ENCODE assay signal across 8 cellular contexts in the genomic region with DNA sequence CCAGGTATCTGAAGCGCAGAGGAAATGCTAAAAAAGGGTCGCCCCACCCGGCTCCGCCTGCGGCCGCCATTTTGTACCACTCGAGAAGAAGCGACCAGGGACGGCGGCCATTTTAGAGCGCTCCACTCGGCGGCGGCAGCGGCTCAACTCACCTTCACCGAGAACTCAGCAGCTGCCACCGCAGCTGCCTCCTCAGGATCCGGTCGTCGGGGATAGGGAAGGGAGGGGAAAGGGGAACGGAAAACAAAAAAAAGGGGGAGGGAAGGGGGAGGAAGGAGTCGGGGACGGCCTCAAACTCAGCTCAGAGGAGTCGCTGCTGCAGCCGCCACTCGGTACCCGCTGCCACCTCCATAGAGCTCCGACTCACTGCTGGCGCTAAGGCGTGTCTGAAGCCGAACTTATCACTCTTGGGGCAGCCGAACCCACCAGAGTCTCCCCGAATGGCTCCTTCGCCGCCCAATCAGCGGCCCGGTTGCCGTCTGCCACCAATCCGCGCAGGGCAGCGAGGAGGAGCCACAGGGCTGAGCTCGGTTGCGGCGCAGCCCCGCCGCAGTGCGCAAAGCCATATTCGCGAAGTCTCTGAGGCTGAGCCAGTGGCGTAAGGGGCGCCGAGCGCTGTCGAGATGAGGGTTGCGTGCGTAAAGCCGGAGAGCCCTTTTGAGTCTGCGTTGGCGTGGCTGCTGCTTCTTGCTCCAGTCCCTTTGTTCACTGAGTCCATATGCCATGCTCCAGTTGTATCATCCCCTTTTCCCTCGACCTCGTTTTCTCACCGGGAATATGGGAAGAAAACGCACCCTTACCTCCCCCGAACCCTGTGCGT. TPM values are rescaled to one million over a fixed set of nuclear protein-coding genes. Genes with fewer than 3 reads are reported as not detected.
A peak's percentile ranks its signal among the peaks of the same experiment; 100 is the strongest.
DNase-seq lines count a peak whose midpoint lies in the region; ATAC-seq, FAIRE-seq and TF ChIP-seq lines count a peak whose summit lies in the region.

A gene (minus strand): TSS at position 374 of the 820 bp plus-strand sequence.

- no peaks in the 10 kb centered on the region for H3K27me3 ChIP-seq in bronchial epithelial cell (ENCODE audit: control insufficient read depth, insufficient read depth, low read length)
- no peaks in the 10 kb centered on the region for H3K27me3 ChIP-seq in smooth muscle cell (ENCODE audit: low read depth)

- peak within 1 kb of the TSS; percentile 100 for H3K9ac ChIP-seq in smooth muscle cell (ENCODE audit: low read depth)

- peaks cover 22% of the 10 kb centered on the region for H3F3A ChIP-seq in smooth muscle cell (ENCODE audit: low read depth)

- H3K36me3 ChIP-seq in bronchial epithelial cell (ENCODE audit: control insufficient read depth, insufficient read depth, low read length) = peaks cover 12% of the 10 kb centered on the region
- H3K36me3 ChIP-seq in smooth muscle cell (ENCODE audit: low read depth) = peaks cover 28% of the 10 kb centered on the region

- no peak for TF ChIP-seq CTCF in AG04449 (IDR thresholded peaks at IDR 0.05; ENCODE audit: insufficient read depth, low read length, missing control alignments)
- no peak for TF ChIP-seq CTCF in WI38 (IDR thresholded peaks at IDR 0.05; ENCODE audit: low read depth, low read length)
- TF ChIP-seq CTCF in bronchial epithelial cell (IDR thresholded peaks at IDR 0.05; ENCODE audit: insufficient read depth, low read length, severe bottlenecking) = no peak
- no peak for TF ChIP-seq CTCF in smooth muscle cell (IDR thresholded peaks at IDR 0.05; ENCODE audit: borderline replicate concordance, insufficient read depth, poor library complexity, severe bottlenecking)

- H3K4me3 ChIP-seq in AG04449 (ENCODE audit: low read depth, low read length) (peak within 1 kb of the TSS; percentile 90), WI38 (ENCODE audit: low read depth, low read length) (peak within 1 kb of the TSS; percentile 98), bronchial epithelial cell (ENCODE audit: low read depth, low read length) (peak within 1 kb of the TSS; percentile 93), smooth muscle cell (peak within 1 kb of the TSS; percentile 99)

- peak within 1 kb of the TSS; percentile 92 for H3K4me2 ChIP-seq in smooth muscle cell

- H3K9me3 ChIP-seq in smooth muscle cell (replicated peaks; ENCODE audit: low read depth) = no peaks in the 10 kb centered on the region

- H2AFZ ChIP-seq in smooth muscle cell (ENCODE audit: low read depth) = peak within 1 kb of the TSS; percentile 61

- H3K27ac ChIP-seq in smooth muscle cell (ENCODE audit: low read depth) = peak within 1 kb of the TSS; percentile 99

- H3K79me2 ChIP-seq in smooth muscle cell (ENCODE audit: low read depth) = peaks cover 47% of the 10 kb centered on the region

- ATAC-seq in GM18907 (IDR thresholded peaks at IDR 0.05; ENCODE audit: unreplicated experiment) = peak; percentile 97
- peak; percentile 90 for ATAC-seq in HG03159 (IDR thresholded peaks at IDR 0.05; ENCODE audit: unreplicated experiment)

- peaks cover 25% of the 10 kb centered on the region for H3K4me1 ChIP-seq in smooth muscle cell (ENCODE audit: low read depth)

- under 1% methylated on average over 60 of the region's 65 CpGs for WGBS in smooth muscle cell (ENCODE audit: low lambda C conversion rate)

- FAIRE-seq in bronchial epithelial cell (lab: Jason Lieb, UNC) = peak; percentile 81

- DNase-seq in AG04449 (ENCODE audit: low read depth, low spot score) = peak; percentile 86
- peak; percentile 98 for DNase-seq in NCI-H2227 treated with DMSO at 0.1 percent for 48 hours (lab: John Stamatoyannopoulos, UW)
- peak; percentile 96 for DNase-seq in bronchial epithelial cell (ENCODE audit: low read depth)
- DNase-seq in iPS-NIHi11 (ENCODE audit: low spot score) = peak; percentile 98
- peak; percentile 90 for DNase-seq in smooth muscle cell (lab: John Stamatoyannopoulos, UW; ENCODE audit: unreplicated experiment)

- POLR2A ChIA-PET in AG04449 (lab: Yijun Ruan, JAX) = interaction anchor here (0.6 to 3.9 kb wide), 41 partner anchors 8 to 1476 kb away, joined by 3 to 116 read pairs (median 7); a partner anchor contains a TSS

- peaks cover 46% of the 10 kb centered on the region for H4K20me1 ChIP-seq in smooth muscle cell (ENCODE audit: low read depth)

- CTCF ChIA-PET in AG04449 (lab: Yijun Ruan, JAX) = interaction anchor here (0.9 to 2.3 kb wide), 9 partner anchors 9 to 978 kb away, joined by 3 to 8 read pairs (median 4); no protein-coding TSS in a partner anchor

RNA-seq across cellular contexts. Expression of the gene that starts here (rescaled TPM):
- total RNA-seq in bronchial epithelial cell (384 and 624 TPM in 2 replicates), smooth muscle cell (1,014 and 1,033 TPM in 2 replicates)
- polyA plus RNA-seq in smooth muscle cell = 658 and 666 TPM in 2 replicates

Comparison
In these comparisons a context has a peak if more than half of its experiments do, and no peak if none do; other contexts are left out.
1. Peak in every context shown above with its lines: DNase-seq, ATAC-seq, H3K4me3 ChIP-seq and H3K27ac ChIP-seq.